ENCODE assay signal across 8 cellular contexts in the genomic region with DNA sequence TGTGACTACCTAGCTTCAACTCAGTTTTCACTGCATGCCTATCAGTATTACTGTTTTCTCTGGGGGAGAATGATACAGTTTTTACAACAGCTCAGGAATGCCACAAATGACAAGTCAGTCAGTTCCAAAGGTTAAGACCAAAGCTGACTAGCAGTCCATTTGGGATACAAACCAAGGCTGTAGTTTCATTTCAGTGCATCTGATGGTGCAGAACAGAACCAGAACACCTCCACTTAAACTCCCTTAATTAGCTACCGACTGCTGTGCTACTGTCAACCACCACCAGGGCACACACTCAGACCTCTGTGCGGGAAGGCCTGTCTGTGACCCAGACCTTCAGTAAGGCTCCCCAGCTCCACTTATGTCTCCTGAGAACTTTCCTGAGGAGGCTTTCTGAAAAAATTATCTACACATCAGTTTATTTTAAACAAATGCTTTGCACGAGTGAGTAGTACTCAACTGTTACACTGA. TPM values are rescaled to one million over a fixed set of nuclear protein-coding genes. Genes with fewer than 3 reads are reported as not detected.
DNase-seq lines count a peak whose midpoint lies in the region; ATAC-seq, FAIRE-seq and TF ChIP-seq lines count a peak whose summit lies in the region.

No MANE protein-coding gene starts in this region.

- in situ Hi-C loops in G401 (cut with HindIII; ENCODE audit: low sequenced_read_pairs): no loop called here

- peaks cover 25% of the 10 kb centered on the region for H3K36me3 Mint-ChIP-seq in type B pancreatic cell

- no peaks in the 10 kb centered on the region for H3K4me1 ChIP-seq in cardiac muscle cell (ENCODE audit: low read depth)
- peaks cover 0 to 4% (median 0%) of the 10 kb centered on the region in 3 donors for H3K4me1 ChIP-seq in pancreas

- H3K36me3 ChIP-seq in cardiac muscle cell: peaks cover 43% of the 10 kb centered on the region
- peaks cover 0 to 6% (median 0%) of the 10 kb centered on the region in 3 donors for H3K36me3 ChIP-seq in pancreas

- 70 to 72% methylated on average over 3 of the region's 3 CpGs for WGBS in pancreas, 2 donors

- peak; percentile 49 for TF ChIP-seq CTCF in cardiac muscle cell (IDR thresholded peaks at IDR 0.05; ENCODE audit: low read depth, low read length)
- TF ChIP-seq CTCF in RWPE1 (conservative IDR thresholded peaks at IDR 0.05; ENCODE audit: low read depth): no peak; the same call in 1 of the 2 replicates
- TF ChIP-seq CTCF in type B pancreatic cell (conservative IDR thresholded peaks at IDR 0.05): peak; percentile 69
- no peak for TF ChIP-seq CTCF in pancreas (IDR thresholded peaks at IDR 0.05)

- no peak overlapping the region for H3K4me3 ChIP-seq in cardiac muscle cell
- H3K4me3 ChIP-seq in pancreas: no peak overlapping the region

- intact Hi-C loops in Right ventricle myocardium superior (cut with DNase I): no loop called here
- intact Hi-C loops in pancreas (cut with DNase I): no loop called here

- H3K27me3 Mint-ChIP-seq in type B pancreatic cell: no peaks in the 10 kb centered on the region

- H3K9me3 ChIP-seq in cardiac muscle cell (ENCODE audit: low read depth) (no peaks in the 10 kb centered on the region), pancreas (no peaks in the 10 kb centered on the region)

- no peaks in the 10 kb centered on the region for H3K4me1 Mint-ChIP-seq in type B pancreatic cell (ENCODE audit: unreplicated experiment)

- H3K27ac Mint-ChIP-seq in type B pancreatic cell: peak overlapping the region; percentile 61

- no peaks in the 10 kb centered on the region for H3K9me3 Mint-ChIP-seq in type B pancreatic cell

- CTCF ChIA-PET in RWPE1 (lab: Yijun Ruan, JAX): interaction anchor here (0.7 to 1.9 kb wide), 5 partner anchors 12 to 121 kb away, joined by 3 to 8 read pairs (median 5); no protein-coding TSS in a partner anchor

- no peak for FAIRE-seq in pancreas (lab: Jason Lieb, UNC)

- no peak overlapping the region for H3K4me3 Mint-ChIP-seq in type B pancreatic cell

- H3K27me3 ChIP-seq in cardiac muscle cell: no peaks in the 10 kb centered on the region
- no peaks in the 10 kb centered on the region for H3K27me3 ChIP-seq in pancreas

- POLR2A ChIA-PET in RWPE1 (lab: Yijun Ruan, JAX; ENCODE audit: low non-redundant PET): no interaction called here

- ATAC-seq in Right ventricle myocardium superior (ENCODE audit: poor library complexity) (no peak), pancreas (no peak)

- H3K27ac ChIP-seq in cardiac muscle cell (no peak overlapping the region), RWPE1 (peak overlapping the region; percentile 75), pancreas (no peak overlapping the region)

- DNase-seq in cardiac muscle cell (ENCODE audit: low read depth in 1 of 2, low spot score in 1 of 2) (no peak), Right ventricle myocardium superior (no peak), RWPE1 (ENCODE audit: low spot score) (no peak), germinal center (ENCODE audit: low spot score) (peak; percentile 24), type B pancreatic cell (ENCODE audit: extremely low spot score, unreplicated experiment) (no peak), 8988T (no peak), pancreas (no peak), G401 (ENCODE audit: low spot score) (no peak)

RNA-seq across cellular contexts. Expression of a gene that starts 20.4 kb away (rescaled TPM):
- total RNA-seq in cardiac muscle cell (96.4 and 122 TPM in 2 replicates), Right ventricle myocardium superior (911 TPM), type B pancreatic cell (ENCODE audit: low replicate concordance) (99.1 and 111 TPM in 2 replicates), pancreas (10 to 100 TPM; 27.4 to 74.0 (median 44.5) TPM)
- polyA plus RNA-seq in cardiac muscle cell (56.0 and 56.7 TPM in 2 replicates), pancreas (10 to 100 TPM; 40.9 to 47.2 TPM)
- 19.5 and 21.3 TPM in 2 replicates for total RNA-seq in G401 (2014; rRNA removed; shearing (Covaris generic))

RNA-seq across cellular contexts. Expression of a gene that starts 30.9 kb away (rescaled TPM):
- total RNA-seq in cardiac muscle cell (10.8 and 14.4 TPM in 2 replicates), Right ventricle myocardium superior (49.2 TPM), type B pancreatic cell (ENCODE audit: low replicate concordance) (1.9 and 5.7 TPM in 2 replicates), pancreas (10 to 100 TPM in 2 of 6 donors, 1 to 10 TPM in 4; 6.3 to 10.8 (median 8.6) TPM)
- polyA plus RNA-seq in cardiac muscle cell (23.5 and 36.1 TPM in 2 replicates), pancreas (1 to 10 TPM; 9.7 to 9.8 TPM)
- total RNA-seq in G401 (2014; rRNA removed; shearing (Covaris generic)): not detected in 2 replicates

RNA-seq across cellular contexts. Expression of a gene that starts 32.8 kb away (rescaled TPM):
- total RNA-seq in cardiac muscle cell (62.9 and 102 TPM in 2 replicates), Right ventricle myocardium superior (31.7 TPM), type B pancreatic cell (ENCODE audit: low replicate concordance) (72.8 and 154 TPM in 2 replicates), pancreas (10 to 100 TPM in 4 of 6 donors, 1 to 10 TPM in 2; 7.9 to 24.1 (median 12.0) TPM)
- polyA plus RNA-seq in cardiac muscle cell (35.9 and 38.3 TPM in 2 replicates), pancreas (10 to 100 TPM; 10.0 to 20.9 TPM)
- 54.5 and 65.0 TPM in 2 replicates for total RNA-seq in G401 (2014; rRNA removed; shearing (Covaris generic))

RNA-seq across cellular contexts. Expression of a gene that starts 39.0 kb away (rescaled TPM):
- 11.0 and 11.6 TPM in 2 replicates for total RNA-seq in cardiac muscle cell
- polyA plus RNA-seq in cardiac muscle cell: 19.2 and 19.3 TPM in 2 replicates
- 11.8 TPM for total RNA-seq in Right ventricle myocardium superior
- total RNA-seq in type B pancreatic cell (ENCODE audit: low replicate concordance): 16.2 and 19.1 TPM in 2 replicates
- total RNA-seq in pancreas: 10 to 100 TPM in 1 of 6 donors, 1 to 10 TPM in 5; 5.4 to 13.6 (median 8.5) TPM
- polyA plus RNA-seq in pancreas: 1 to 10 TPM; 6.5 to 7.7 TPM
- total RNA-seq in G401 (2014; rRNA removed; shearing (Covaris generic)): 22.5 and 25.2 TPM in 2 replicates

Comparison
In these comparisons a context has a peak if more than half of its experiments do, and no peak if none do; other contexts are left out.
1. CTCF ChIP-seq: peak in cardiac muscle cell (single experiment) and type B pancreatic cell (single experiment); none in RWPE1 (single experiment) and pancreas (0 of 4).